In the genomic region with DNA sequence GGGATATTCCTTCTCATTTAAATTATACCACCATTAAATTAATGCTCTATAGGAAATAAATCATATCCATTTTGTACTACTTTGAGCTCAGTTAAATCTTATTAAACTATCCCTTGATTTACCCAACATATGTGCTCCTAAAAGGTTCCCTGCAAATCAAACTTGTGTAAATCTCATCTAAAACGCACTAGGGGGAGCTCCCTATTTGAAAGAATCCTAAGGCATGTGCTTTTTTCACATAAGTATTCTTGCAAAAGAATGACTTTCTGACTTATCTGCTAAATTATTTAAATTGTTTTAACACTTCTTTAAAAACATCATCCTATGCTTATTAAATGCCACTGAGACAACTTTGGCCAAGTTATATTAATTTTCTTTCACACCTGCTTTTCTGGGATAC, we compare ENCODE assay signal across 9 cellular contexts. TPM values are rescaled to one million over a fixed set of nuclear protein-coding genes. Genes with fewer than 3 reads are reported as not detected.
DNase-seq lines count a peak whose midpoint lies in the region; ATAC-seq and TF ChIP-seq lines count a peak whose summit lies in the region.
"Had no signal": no experiment of that assay in that cellular context is flagged by ENCODE, and none has a peak within 500 bp of the region (broad histone marks: within the 10 kb centered on the region; RNA-seq: fewer than 3 reads in every experiment).

No MANE protein-coding gene starts in this region.

- H3K4me2 ChIP-seq in PC-3 (ENCODE audit: low read length) (no peak overlapping the region), fibroblast of lung (ENCODE audit: extremely low read depth, insufficient read depth, low read length) (no peak overlapping the region)

- no peak overlapping the region for H3K4me3 Mint-ChIP-seq in mesothelial cell of epicardium
- H3K4me3 Mint-ChIP-seq: activated naive CD8-positive, alpha-beta T cell treated with anti-CD3 and anti-CD28 coated beads, Interleukin-2, amount 10 ng/mL, durations not matched to agents 7 days and 5 days had no signal

- H3K9ac ChIP-seq in PC-3 (ENCODE audit: low read length) = no peak overlapping the region
- H3K9ac ChIP-seq in fibroblast of lung (ENCODE audit: insufficient read depth, low read length) = no peak overlapping the region

- H3K4me1 ChIP-seq in PC-3 (ENCODE audit: insufficient read depth, low read length) (no peaks in the 10 kb centered on the region; the same call in 1 of the 2 replicates), fibroblast of lung (ENCODE audit: control insufficient read depth, extremely low read depth, insufficient read depth, low read length) (peaks cover under 1% of the 10 kb centered on the region), suprapubic skin (peaks cover 4% of the 10 kb centered on the region)

- H3K36me3 Mint-ChIP-seq in mesothelial cell of epicardium = peaks cover 3% of the 10 kb centered on the region

- H3K36me3 ChIP-seq in PC-3 (ENCODE audit: low read depth, low read length) (peaks cover 19% of the 10 kb centered on the region; the same call in 1 of the 2 replicates), fibroblast of lung (ENCODE audit: control insufficient read depth, insufficient read depth, low read length) (peaks cover under 1% of the 10 kb centered on the region), suprapubic skin (peaks cover 2% of the 10 kb centered on the region)

- BruUV-seq in PC-3 (replicated peaks; lab: Mats Ljungman, UMichigan) = no TSS peak

- DNase-seq in SIG-M5 treated with dmso at 0.1 percent for 504 hours (lab: John Stamatoyannopoulos, UW; ENCODE audit: unreplicated experiment) (peak; percentile 4), SIG-M5 (lab: John Stamatoyannopoulos, UW) (no peak), PC-3 (peak; percentile 45), fibroblast of lung (ENCODE audit: low read depth in 2 of 2) (peak; percentile 49 to 81), stromal cell of bone marrow (ENCODE audit: low read depth) (peak; percentile 32), suprapubic skin (ENCODE audit: low spot score in 2 of 2) (no peak), mesothelial cell of epicardium (ENCODE audit: low spot score in 2 of 2, unreplicated experiment in 2 of 2) (no peak), NCI-H1048 (lab: John Stamatoyannopoulos, UW) (no peak)
- DNase-seq: activated naive CD8-positive, alpha-beta T cell treated with anti-CD3 and anti-CD28 coated beads, Interleukin-2, amount 10 ng/mL, durations not matched to agents 7 days and 5 days had no signal

- H3K4me3 ChIP-seq in PC-3 (ENCODE audit: low read length) = no peak overlapping the region
- H3K4me3 ChIP-seq in fibroblast of lung (replicated peaks in 1 of 4; ENCODE audit: control extremely low read depth in 1 of 4, insufficient read depth in 1 of 4, low read depth in 3 of 4, low read length in 4 of 4) = no peak overlapping the region
- H3K4me3 ChIP-seq in suprapubic skin = no peak overlapping the region

- no peak overlapping the region for H3K27ac Mint-ChIP-seq in mesothelial cell of epicardium
- H3K27ac Mint-ChIP-seq: activated naive CD8-positive, alpha-beta T cell treated with anti-CD3 and anti-CD28 coated beads, Interleukin-2, amount 10 ng/mL, durations not matched to agents 7 days and 5 days had no signal

- no peaks in the 10 kb centered on the region for H3F3A ChIP-seq in PC-3 (ENCODE audit: low read length, unreplicated experiment)

- no peak for TF ChIP-seq POLR2A in suprapubic skin (IDR thresholded peaks at IDR 0.05)

- H4K20me1 ChIP-seq in PC-3 (ENCODE audit: low read length) (no peaks in the 10 kb centered on the region), fibroblast of lung (ENCODE audit: control insufficient read depth, extremely low read depth, insufficient read depth, low read length) (no peaks in the 10 kb centered on the region)

- WGBS in suprapubic skin = 48% methylated on average over 1 of the region's 1 CpG

- no peaks in the 10 kb centered on the region for H3K9me3 Mint-ChIP-seq in mesothelial cell of epicardium
- H3K9me3 Mint-ChIP-seq: activated naive CD8-positive, alpha-beta T cell treated with anti-CD3 and anti-CD28 coated beads, Interleukin-2, amount 10 ng/mL, durations not matched to agents 7 days and 5 days had no signal

- H2AFZ ChIP-seq in PC-3 (ENCODE audit: low read length) = no peak overlapping the region
- H2AFZ ChIP-seq in fibroblast of lung (ENCODE audit: low read length) = no peak overlapping the region

- intact Hi-C loops in PC-3 (cut with micrococcal nuclease) = no loop called here

- peaks cover 13% of the 10 kb centered on the region for H3K79me2 ChIP-seq in PC-3 (ENCODE audit: low read length)
- peaks cover under 1% of the 10 kb centered on the region for H3K79me2 ChIP-seq in fibroblast of lung (ENCODE audit: control insufficient read depth, insufficient read depth, low read length)

- H3K9me2 ChIP-seq in PC-3 (replicated peaks; ENCODE audit: low read length) = no peaks in the 10 kb centered on the region

- H3K27me3 Mint-ChIP-seq in mesothelial cell of epicardium (ENCODE audit: low read depth) = no peaks in the 10 kb centered on the region
- H3K27me3 Mint-ChIP-seq: activated naive CD8-positive, alpha-beta T cell treated with anti-CD3 and anti-CD28 coated beads, Interleukin-2, amount 10 ng/mL, durations not matched to agents 7 days and 5 days had no signal

- peaks cover 2% of the 10 kb centered on the region for H3K4me1 Mint-ChIP-seq in mesothelial cell of epicardium

- POLR2A ChIA-PET in PC-3 (lab: Charles Lee; ENCODE audit: unreplicated experiment) = no interaction called here

- no peak for TF ChIP-seq EP300 in suprapubic skin (IDR thresholded peaks at IDR 0.05)

- no peaks in the 10 kb centered on the region for H3K9me3 ChIP-seq in PC-3 (ENCODE audit: low read length)
- no peaks in the 10 kb centered on the region for H3K9me3 ChIP-seq in fibroblast of lung (ENCODE audit: control insufficient read depth, insufficient read depth, low read depth, low read length)
- H3K9me3 ChIP-seq in suprapubic skin = no peaks in the 10 kb centered on the region

- TF ChIP-seq CTCF in PC-3 (conservative IDR thresholded peaks at IDR 0.05; ENCODE audit: low read depth, low read length) (peak; percentile 57), fibroblast of lung (conservative IDR thresholded peaks at IDR 0.05 in 1 of 2, IDR thresholded peaks at IDR 0.05 in 1 of 2; ENCODE audit: low read depth in 1 of 2, low read length in 2 of 2) (peak; percentile 38 to 52), suprapubic skin (IDR thresholded peaks at IDR 0.05) (no peak), mesothelial cell of epicardium (IDR thresholded peaks at IDR 0.05; ENCODE audit: unreplicated experiment) (no peak)

- CTCF ChIA-PET in PC-3 (lab: Charles Lee) = interaction anchor here (0.6 kb wide), 2 partner anchors 21 to 287 kb away, joined by 3 read pairs; no protein-coding TSS in a partner anchor

- H3K27me3 ChIP-seq in PC-3 (ENCODE audit: low read length) = no peaks in the 10 kb centered on the region
- H3K27me3 ChIP-seq in fibroblast of lung (ENCODE audit: control insufficient read depth, insufficient read depth, low read length) = no peaks in the 10 kb centered on the region
- H3K27me3 ChIP-seq in suprapubic skin = no peaks in the 10 kb centered on the region

- no peak overlapping the region for H3K27ac ChIP-seq in PC-3 (ENCODE audit: low read length)
- H3K27ac ChIP-seq in fibroblast of lung (ENCODE audit: insufficient read depth, low read length) = no peak overlapping the region
- no peak overlapping the region for H3K27ac ChIP-seq in suprapubic skin

- ATAC-seq in PC-3 = no peak; the same call in 1 of the 2 replicates

RNA-seq across cellular contexts. Expression of a gene that starts 7.9 kb away (rescaled TPM):
- total RNA-seq in PC-3 (2014; rRNA removed) (19.9 and 26.6 TPM in 2 replicates), fibroblast of lung (51.6 and 66.7 TPM in 2 replicates), suprapubic skin (10 to 100 TPM; 30.7 to 48.5 (median 41.5) TPM), mesothelial cell of epicardium (38.1 to 39.6 TPM (median 38.7 TPM) in 3 replicates)
- 23.5 and 29.3 TPM in 2 replicates for polyA plus RNA-seq in fibroblast of lung
- polyA plus RNA-seq in fibroblast of lung (2012) = 17.0 and 21.3 TPM in 2 replicates
- 13.0 and 22.4 TPM in 2 replicates for polyA minus RNA-seq in fibroblast of lung (ENCODE audit: low replicate concordance)

Comparison
In these comparisons a context has a peak if more than half of its experiments do, and no peak if none do; other contexts are left out.
1. DNase-seq: peak in SIG-M5 treated with dmso at 0.1 percent for 504 hours (single experiment), PC-3 (single experiment), fibroblast of lung (2 of 2) and stromal cell of bone marrow (single experiment); none in SIG-M5 (single experiment), suprapubic skin (0 of 2), mesothelial cell of epicardium (0 of 2) and NCI-H1048 (single experiment).
2. CTCF ChIP-seq: peak in PC-3 (single experiment) and fibroblast of lung (2 of 2); none in suprapubic skin (0 of 2) and mesothelial cell of epicardium (single experiment).